ENCODE assay signal across 1 cellular context in genomic region chr12:62738105-62738504, GRCh38.
TF ChIP-seq lines count a peak whose summit lies in the region.

No MANE protein-coding gene starts in this region.

TF ChIP-seq in HepG2, 621 proteins besides CTCF, POLR2A, EP300 and RAD21:
- TF ChIP-seq ZNF747 (CRISPR knock-in tag; IDR thresholded peaks at IDR 0.05; ENCODE audit: borderline replicate concordance) (no peak), ZNF225 (CRISPR knock-in tag; IDR thresholded peaks at IDR 0.05) (no peak), SMARCE1 (IDR thresholded peaks at IDR 0.05; ENCODE audit: borderline replicate concordance) (no peak), PAWR (CRISPR knock-in tag; IDR thresholded peaks at IDR 0.05; ENCODE audit: borderline replicate concordance) (no peak), ZNF563 (CRISPR knock-in tag; IDR thresholded peaks at IDR 0.05) (no peak), GTF2F1 (IDR thresholded peaks at IDR 0.05; ENCODE audit: low read length) (no peak)
